Comparison of ENCODE assay signal across 8 cellular contexts in genomic region chr5:168528521-168529360, GRCh38. TPM values are rescaled to one million over a fixed set of nuclear protein-coding genes. Genes with fewer than 3 reads are reported as not detected.
A peak's percentile ranks its signal among the peaks of the same experiment; 100 is the strongest.
DNase-seq lines count a peak whose midpoint lies in the region; ATAC-seq lines count a peak whose summit lies in the region.

Gene FBLL1 (plus strand): TSS chr5:168529305. CDS start chr5:168529505, 200 bp downstream.

- peak within 1 kb of the TSS; percentile 67 for H3K4me3 ChIP-seq in iPS-15b (ENCODE audit: low read depth, low read length)

- no peak for ATAC-seq in HG03159 (IDR thresholded peaks at IDR 0.05; ENCODE audit: unreplicated experiment)
- no peak for ATAC-seq in HG02678 (IDR thresholded peaks at IDR 0.05; ENCODE audit: unreplicated experiment)

- H3K27me3 ChIP-seq in iPS-15b (ENCODE audit: control insufficient read depth, insufficient read depth, low read length): peaks cover 22% of the 10 kb centered on the region

- no peaks in the 10 kb centered on the region for H3K36me3 ChIP-seq in iPS-15b (ENCODE audit: control insufficient read depth, insufficient read depth, low read length)

- H3K4me1 ChIP-seq in iPS-15b (ENCODE audit: control insufficient read depth, insufficient read depth, low read length): peaks cover 5% of the 10 kb centered on the region

- H3K9me3 ChIP-seq in iPS-15b (ENCODE audit: control insufficient read depth, insufficient read depth, low read length): no peaks in the 10 kb centered on the region

- DNase-seq in ELF-1 (ENCODE audit: low read depth, low spot score): peak; percentile 50
- peak; percentile 79 for DNase-seq in NCI-H345 (lab: John Stamatoyannopoulos, UW)
- peak; percentile 30 for DNase-seq in amniotic epithelial cell (ENCODE audit: low read depth)
- DNase-seq in stimulated activated CD4-positive, alpha-beta T cell treated with anti-CD3 and anti-CD28 coated beads, Interleukin-12 subunit alpha, Interleukin-12 subunit beta, amount 100 ng/mL, for 4 hours: peak; percentile 28
- DNase-seq in mesenteric fat pad (ENCODE audit: low spot score): no peak

- H3K9ac ChIP-seq in iPS-15b (ENCODE audit: low read depth, low read length): no peak within 1 kb of the TSS

RNA-seq across cellular contexts. Expression of gene FBLL1, which starts in this region (rescaled TPM):
- total RNA-seq in mesenteric fat pad: not detected
